8 cellular contexts compared by ENCODE assay signal in the genomic region with DNA sequence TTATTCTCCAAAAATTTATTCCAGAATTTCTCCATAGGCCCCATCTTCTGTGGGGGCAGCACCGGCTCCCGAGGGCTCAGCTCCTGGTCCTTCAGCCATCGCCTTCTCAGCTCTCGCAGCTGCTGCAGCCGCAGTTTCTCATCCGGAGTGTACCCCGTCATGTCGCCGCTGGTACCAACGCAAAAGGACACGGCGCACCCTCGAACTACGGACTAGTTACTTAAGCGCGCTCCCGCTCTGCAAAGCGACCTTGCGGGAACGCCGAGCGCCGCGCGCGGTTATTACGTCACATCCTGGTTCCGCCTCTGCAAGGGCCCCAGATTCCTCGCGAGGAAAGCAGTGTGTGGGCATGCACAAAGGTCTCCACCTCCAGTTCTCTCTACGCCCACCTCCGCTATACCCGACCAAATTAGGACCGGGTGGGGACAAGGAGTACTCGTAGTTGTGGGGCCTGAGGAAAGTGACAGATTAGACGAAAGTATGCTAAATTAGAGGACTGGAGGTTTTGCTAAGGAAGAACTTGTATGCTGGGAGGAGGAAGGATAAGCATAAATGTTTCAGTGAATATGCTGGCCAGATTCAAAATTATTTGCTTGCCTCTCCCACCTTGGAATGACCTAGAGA. TPM values are rescaled to one million over a fixed set of nuclear protein-coding genes. Genes with fewer than 3 reads are reported as not detected.
A peak's percentile ranks its signal among the peaks of the same experiment; 100 is the strongest.
DNase-seq lines count a peak whose midpoint lies in the region; TF ChIP-seq lines count a peak whose summit lies in the region.

NDUFB6 (minus strand) TSS at position 260 of the 624 bp plus-strand sequence; CDS start at position 161, 99 bp downstream.

- peak; percentile 94 for DNase-seq in ELR (ENCODE audit: low read depth)
- DNase-seq in HAP-1 (ENCODE audit: low spot score in 2 of 2): peak; percentile 93 to 95
- peak; percentile 97 for DNase-seq in MM.1S
- DNase-seq in SIG-M5 (lab: John Stamatoyannopoulos, UW): peak; percentile 82
- DNase-seq in activated gamma-delta T cell (lab: John Stamatoyannopoulos, UW): peak; percentile 91
- DNase-seq in fibroblast of the conjunctiva (ENCODE audit: low read depth): peak; percentile 79
- DNase-seq in neural crest cell (ENCODE audit: low read depth, low spot score): peak; percentile 85

- H4K20me1 ChIP-seq in MM.1S (ENCODE audit: insufficient read depth, low read length): no peaks in the 10 kb centered on the region; the same call in 1 of the 2 replicates

- H3K9me2 ChIP-seq in MM.1S (replicated peaks; ENCODE audit: insufficient read depth, low read length): no peaks in the 10 kb centered on the region

- peaks cover 22% of the 10 kb centered on the region for H3K4me1 Mint-ChIP-seq in neural crest cell

- H3K9me3 ChIP-seq in HAP-1: no peaks in the 10 kb centered on the region
- no peaks in the 10 kb centered on the region for H3K9me3 ChIP-seq in MM.1S (replicated peaks; ENCODE audit: insufficient read depth, low read length)
- H3K9me3 ChIP-seq in stomach smooth muscle (ENCODE audit: control insufficient read depth in 2 of 2, low read length in 2 of 2): no peaks in the 10 kb centered on the region

- H3K36me3 ChIP-seq in HAP-1 (replicated peaks): peaks cover 16% of the 10 kb centered on the region
- H3K36me3 ChIP-seq in MM.1S (replicated peaks; ENCODE audit: insufficient read depth, low read length): no peaks in the 10 kb centered on the region
- H3K36me3 ChIP-seq in stomach smooth muscle (ENCODE audit: control insufficient read depth in 2 of 2, insufficient read depth in 2 of 2, low read length in 2 of 2): peaks cover under 1 to 4% of the 10 kb centered on the region in 2 donors

- peaks cover 26% of the 10 kb centered on the region for H3F3A ChIP-seq in MM.1S (ENCODE audit: insufficient read depth, low read length)

- H3K4me1 ChIP-seq in HAP-1 (peaks cover 15% of the 10 kb centered on the region), MM.1S (ENCODE audit: low read length) (peaks cover 32% of the 10 kb centered on the region), stomach smooth muscle (ENCODE audit: control insufficient read depth, insufficient read depth, low read length) (peaks cover 8% of the 10 kb centered on the region)

- no peaks in the 10 kb centered on the region for H3K36me3 Mint-ChIP-seq in neural crest cell (ENCODE audit: low read depth)

- H2AFZ ChIP-seq in MM.1S (ENCODE audit: low read length): peak within 1 kb of the TSS; percentile 96

- in situ Hi-C loops in HAP-1 (cut with MboI; ENCODE audit: low sequenced_read_pairs): loop anchor here (5.0 kb wide), 1 partner anchor 191 kb away; the partner anchor contains the start of gene ACO1

- H3K79me2 ChIP-seq in MM.1S (ENCODE audit: low read length): peaks cover 43% of the 10 kb centered on the region

- H3K4me2 ChIP-seq in MM.1S (ENCODE audit: low read depth, low read length): peak within 1 kb of the TSS; percentile 94

- H3K27me3 ChIP-seq in HAP-1 (ENCODE audit: low read depth) (no peaks in the 10 kb centered on the region), MM.1S (replicated peaks; ENCODE audit: insufficient read depth, low read length) (no peaks in the 10 kb centered on the region), stomach smooth muscle (ENCODE audit: control insufficient read depth in 1 of 2, insufficient read depth in 2 of 2, low read length in 2 of 2) (no peaks in the 10 kb centered on the region)

- H3K27ac ChIP-seq in MM.1S (ENCODE audit: low read length) (peak within 1 kb of the TSS; percentile 84), stomach smooth muscle (ENCODE audit: low read length) (peak within 1 kb of the TSS; percentile 93)

- H3K4me3 Mint-ChIP-seq in neural crest cell: peak within 1 kb of the TSS; percentile 99

- TF ChIP-seq CTCF in MM.1S (IDR thresholded peaks at IDR 0.05; ENCODE audit: low read length) (no peak), neural crest cell (conservative IDR thresholded peaks at IDR 0.05) (no peak)

- H3K27ac Mint-ChIP-seq in neural crest cell (ENCODE audit: unreplicated experiment): peak within 1 kb of the TSS; percentile 99

- H3K27me3 Mint-ChIP-seq in neural crest cell (ENCODE audit: low read depth): peaks cover 23% of the 10 kb centered on the region

- H3K9ac ChIP-seq in MM.1S (ENCODE audit: low read length) (peak within 1 kb of the TSS; percentile 91), stomach smooth muscle (ENCODE audit: low read length in 2 of 2) (peak within 1 kb of the TSS; percentile 97)

- H3K4me3 ChIP-seq in HAP-1 (peak within 1 kb of the TSS; percentile 84), MM.1S (ENCODE audit: low read length) (peak within 1 kb of the TSS; percentile 100), stomach smooth muscle (ENCODE audit: low read length in 2 of 2) (peak within 1 kb of the TSS; percentile 98 to 99)

- H3K9me3 Mint-ChIP-seq in neural crest cell: no peaks in the 10 kb centered on the region

RNA-seq across cellular contexts. Expression of gene NDUFB6, which starts in this region (rescaled TPM):
- 55.5 and 56.7 TPM in 2 replicates for total RNA-seq in neural crest cell

Comparison
In these comparisons a context has a peak if more than half of its experiments do, and no peak if none do; other contexts are left out.
1. Peak in every context shown above with its lines: DNase-seq, H3K4me3 ChIP-seq and H3K27ac ChIP-seq.